ENCODE assay signal across 1 cellular context in the genomic region with DNA sequence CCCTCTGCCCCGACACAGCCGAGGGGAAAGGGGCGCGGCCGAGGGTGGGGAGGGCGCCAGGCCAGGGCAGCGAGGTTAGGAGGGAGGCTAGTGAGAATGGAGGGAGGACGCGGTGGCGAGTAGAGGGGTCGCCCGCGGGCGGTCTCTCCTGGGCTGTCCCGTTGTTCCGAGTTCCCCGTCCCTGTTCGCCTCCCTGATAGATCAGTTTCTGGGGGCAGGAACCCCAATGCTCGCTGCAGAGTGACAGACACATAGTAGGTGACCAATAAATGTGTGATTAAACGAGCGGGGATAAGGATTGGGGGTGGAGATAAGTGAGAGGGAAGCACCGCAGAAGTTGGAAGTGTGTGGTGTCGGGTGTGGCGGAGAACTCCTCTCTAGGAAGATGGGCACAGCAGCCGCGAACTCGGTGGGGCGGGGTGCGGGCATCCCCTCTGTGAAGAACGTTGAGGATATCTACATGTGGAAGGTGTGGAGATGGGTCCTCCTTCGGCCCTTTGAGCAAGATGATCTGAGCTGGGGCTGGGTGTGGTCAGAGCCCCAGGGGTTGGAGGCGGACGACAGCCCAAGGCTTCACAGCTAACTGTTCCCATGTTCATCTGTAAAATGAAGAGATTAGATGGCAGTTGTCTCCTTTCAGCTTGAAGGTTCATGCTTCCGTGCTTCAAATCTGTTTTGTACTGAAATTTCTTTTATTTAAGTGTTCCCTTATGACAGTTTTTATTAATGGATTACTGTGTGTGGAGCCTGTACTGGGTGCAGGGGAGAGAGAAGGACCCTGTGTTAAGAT.
TF ChIP-seq lines count a peak whose summit lies in the region.

No MANE protein-coding gene starts in this region.

TF ChIP-seq in K562, 482 proteins besides CTCF, POLR2A, EP300 and RAD21 (continued from another document and continues in another):
- TF ChIP-seq, protein P1, sequence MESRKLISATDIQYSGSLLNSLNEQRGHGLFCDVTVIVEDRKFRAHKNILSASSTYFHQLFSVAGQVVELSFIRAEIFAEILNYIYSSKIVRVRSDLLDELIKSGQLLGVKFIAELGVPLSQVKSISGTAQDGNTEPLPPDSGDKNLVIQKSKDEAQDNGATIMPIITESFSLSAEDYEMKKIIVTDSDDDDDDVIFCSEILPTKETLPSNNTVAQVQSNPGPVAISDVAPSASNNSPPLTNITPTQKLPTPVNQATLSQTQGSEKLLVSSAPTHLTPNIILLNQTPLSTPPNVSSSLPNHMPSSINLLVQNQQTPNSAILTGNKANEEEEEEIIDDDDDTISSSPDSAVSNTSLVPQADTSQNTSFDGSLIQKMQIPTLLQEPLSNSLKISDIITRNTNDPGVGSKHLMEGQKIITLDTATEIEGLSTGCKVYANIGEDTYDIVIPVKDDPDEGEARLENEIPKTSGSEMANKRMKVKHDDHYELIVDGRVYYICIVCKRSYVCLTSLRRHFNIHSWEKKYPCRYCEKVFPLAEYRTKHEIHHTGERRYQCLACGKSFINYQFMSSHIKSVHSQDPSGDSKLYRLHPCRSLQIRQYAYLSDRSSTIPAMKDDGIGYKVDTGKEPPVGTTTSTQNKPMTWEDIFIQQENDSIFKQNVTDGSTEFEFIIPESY (CRISPR knock-in tag; IDR thresholded peaks at IDR 0.05): no peak
- peak; percentile 36; the same call in 1 of the 2 replicates for TF ChIP-seq CTBP1 (IDR thresholded peaks at IDR 0.05; ENCODE audit: borderline replicate concordance)
- TF ChIP-seq, protein P2, sequence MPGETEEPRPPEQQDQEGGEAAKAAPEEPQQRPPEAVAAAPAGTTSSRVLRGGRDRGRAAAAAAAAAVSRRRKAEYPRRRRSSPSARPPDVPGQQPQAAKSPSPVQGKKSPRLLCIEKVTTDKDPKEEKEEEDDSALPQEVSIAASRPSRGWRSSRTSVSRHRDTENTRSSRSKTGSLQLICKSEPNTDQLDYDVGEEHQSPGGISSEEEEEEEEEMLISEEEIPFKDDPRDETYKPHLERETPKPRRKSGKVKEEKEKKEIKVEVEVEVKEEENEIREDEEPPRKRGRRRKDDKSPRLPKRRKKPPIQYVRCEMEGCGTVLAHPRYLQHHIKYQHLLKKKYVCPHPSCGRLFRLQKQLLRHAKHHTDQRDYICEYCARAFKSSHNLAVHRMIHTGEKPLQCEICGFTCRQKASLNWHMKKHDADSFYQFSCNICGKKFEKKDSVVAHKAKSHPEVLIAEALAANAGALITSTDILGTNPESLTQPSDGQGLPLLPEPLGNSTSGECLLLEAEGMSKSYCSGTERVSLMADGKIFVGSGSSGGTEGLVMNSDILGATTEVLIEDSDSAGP (CRISPR knock-in tag; IDR thresholded peaks at IDR 0.05): no peak
- no peak for TF ChIP-seq ZNF133 (CRISPR knock-in tag; IDR thresholded peaks at IDR 0.05)
- TF ChIP-seq, protein P3, sequence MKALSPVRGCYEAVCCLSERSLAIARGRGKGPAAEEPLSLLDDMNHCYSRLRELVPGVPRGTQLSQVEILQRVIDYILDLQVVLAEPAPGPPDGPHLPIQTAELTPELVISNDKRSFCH (CRISPR knock-in tag; IDR thresholded peaks at IDR 0.05): no peak
- TF ChIP-seq, protein P3 (tag; IDR thresholded peaks at IDR 0.05): no peak
- no peak for TF ChIP-seq CXXC5 (CRISPR knock-in tag; IDR thresholded peaks at IDR 0.05)
- no peak for TF ChIP-seq NCOA1 (IDR thresholded peaks at IDR 0.05; ENCODE audit: low read depth)
- no peak for TF ChIP-seq ZNF24 (IDR thresholded peaks at IDR 0.05)
- TF ChIP-seq ZNF830 (CRISPR knock-in tag; IDR thresholded peaks at IDR 0.05): no peak
- TF ChIP-seq POLR2H (tag; IDR thresholded peaks at IDR 0.05; ENCODE audit: low read depth): no peak
- TF ChIP-seq, protein P4, sequence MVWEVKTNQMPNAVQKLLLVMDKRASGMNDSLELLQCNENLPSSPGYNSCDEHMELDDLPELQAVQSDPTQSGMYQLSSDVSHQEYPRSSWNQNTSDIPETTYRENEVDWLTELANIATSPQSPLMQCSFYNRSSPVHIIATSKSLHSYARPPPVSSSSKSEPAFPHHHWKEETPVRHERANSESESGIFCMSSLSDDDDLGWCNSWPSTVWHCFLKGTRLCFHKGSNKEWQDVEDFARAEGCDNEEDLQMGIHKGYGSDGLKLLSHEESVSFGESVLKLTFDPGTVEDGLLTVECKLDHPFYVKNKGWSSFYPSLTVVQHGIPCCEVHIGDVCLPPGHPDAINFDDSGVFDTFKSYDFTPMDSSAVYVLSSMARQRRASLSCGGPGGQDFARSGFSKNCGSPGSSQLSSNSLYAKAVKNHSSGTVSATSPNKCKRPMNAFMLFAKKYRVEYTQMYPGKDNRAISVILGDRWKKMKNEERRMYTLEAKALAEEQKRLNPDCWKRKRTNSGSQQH (CRISPR knock-in tag; IDR thresholded peaks at IDR 0.05): no peak
- no peak; the same call in 1 of the 2 replicates for TF ChIP-seq CBFB (CRISPR knock-in tag; IDR thresholded peaks at IDR 0.05)
- TF ChIP-seq ZNF347 (CRISPR knock-in tag; IDR thresholded peaks at IDR 0.05; ENCODE audit: low read depth): no peak
- TF ChIP-seq TFAM (CRISPR knock-in tag; conservative IDR thresholded peaks at IDR 0.05): no peak
- TF ChIP-seq, protein P5, sequence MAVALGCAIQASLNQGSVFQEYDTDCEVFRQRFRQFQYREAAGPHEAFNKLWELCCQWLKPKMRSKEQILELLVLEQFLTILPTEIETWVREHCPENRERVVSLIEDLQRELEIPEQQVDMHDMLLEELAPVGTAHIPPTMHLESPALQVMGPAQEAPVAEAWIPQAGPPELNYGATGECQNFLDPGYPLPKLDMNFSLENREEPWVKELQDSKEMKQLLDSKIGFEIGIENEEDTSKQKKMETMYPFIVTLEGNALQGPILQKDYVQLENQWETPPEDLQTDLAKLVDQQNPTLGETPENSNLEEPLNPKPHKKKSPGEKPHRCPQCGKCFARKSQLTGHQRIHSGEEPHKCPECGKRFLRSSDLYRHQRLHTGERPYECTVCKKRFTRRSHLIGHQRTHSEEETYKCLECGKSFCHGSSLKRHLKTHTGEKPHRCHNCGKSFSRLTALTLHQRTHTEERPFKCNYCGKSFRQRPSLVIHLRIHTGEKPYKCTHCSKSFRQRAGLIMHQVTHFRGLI (CRISPR knock-in tag; IDR thresholded peaks at IDR 0.05): no peak
- TF ChIP-seq, protein P6, sequence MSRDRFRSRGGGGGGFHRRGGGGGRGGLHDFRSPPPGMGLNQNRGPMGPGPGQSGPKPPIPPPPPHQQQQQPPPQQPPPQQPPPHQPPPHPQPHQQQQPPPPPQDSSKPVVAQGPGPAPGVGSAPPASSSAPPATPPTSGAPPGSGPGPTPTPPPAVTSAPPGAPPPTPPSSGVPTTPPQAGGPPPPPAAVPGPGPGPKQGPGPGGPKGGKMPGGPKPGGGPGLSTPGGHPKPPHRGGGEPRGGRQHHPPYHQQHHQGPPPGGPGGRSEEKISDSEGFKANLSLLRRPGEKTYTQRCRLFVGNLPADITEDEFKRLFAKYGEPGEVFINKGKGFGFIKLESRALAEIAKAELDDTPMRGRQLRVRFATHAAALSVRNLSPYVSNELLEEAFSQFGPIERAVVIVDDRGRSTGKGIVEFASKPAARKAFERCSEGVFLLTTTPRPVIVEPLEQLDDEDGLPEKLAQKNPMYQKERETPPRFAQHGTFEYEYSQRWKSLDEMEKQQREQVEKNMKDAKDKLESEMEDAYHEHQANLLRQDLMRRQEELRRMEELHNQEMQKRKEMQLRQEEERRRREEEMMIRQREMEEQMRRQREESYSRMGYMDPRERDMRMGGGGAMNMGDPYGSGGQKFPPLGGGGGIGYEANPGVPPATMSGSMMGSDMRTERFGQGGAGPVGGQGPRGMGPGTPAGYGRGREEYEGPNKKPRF (IDR thresholded peaks at IDR 0.05; ENCODE audit: low read depth, low read length): no peak
- TF ChIP-seq, protein P7, sequence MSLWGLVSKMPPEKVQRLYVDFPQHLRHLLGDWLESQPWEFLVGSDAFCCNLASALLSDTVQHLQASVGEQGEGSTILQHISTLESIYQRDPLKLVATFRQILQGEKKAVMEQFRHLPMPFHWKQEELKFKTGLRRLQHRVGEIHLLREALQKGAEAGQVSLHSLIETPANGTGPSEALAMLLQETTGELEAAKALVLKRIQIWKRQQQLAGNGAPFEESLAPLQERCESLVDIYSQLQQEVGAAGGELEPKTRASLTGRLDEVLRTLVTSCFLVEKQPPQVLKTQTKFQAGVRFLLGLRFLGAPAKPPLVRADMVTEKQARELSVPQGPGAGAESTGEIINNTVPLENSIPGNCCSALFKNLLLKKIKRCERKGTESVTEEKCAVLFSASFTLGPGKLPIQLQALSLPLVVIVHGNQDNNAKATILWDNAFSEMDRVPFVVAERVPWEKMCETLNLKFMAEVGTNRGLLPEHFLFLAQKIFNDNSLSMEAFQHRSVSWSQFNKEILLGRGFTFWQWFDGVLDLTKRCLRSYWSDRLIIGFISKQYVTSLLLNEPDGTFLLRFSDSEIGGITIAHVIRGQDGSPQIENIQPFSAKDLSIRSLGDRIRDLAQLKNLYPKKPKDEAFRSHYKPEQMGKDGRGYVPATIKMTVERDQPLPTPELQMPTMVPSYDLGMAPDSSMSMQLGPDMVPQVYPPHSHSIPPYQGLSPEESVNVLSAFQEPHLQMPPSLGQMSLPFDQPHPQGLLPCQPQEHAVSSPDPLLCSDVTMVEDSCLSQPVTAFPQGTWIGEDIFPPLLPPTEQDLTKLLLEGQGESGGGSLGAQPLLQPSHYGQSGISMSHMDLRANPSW (CRISPR knock-in tag; IDR thresholded peaks at IDR 0.05): no peak
- TF ChIP-seq CHD2 (IDR thresholded peaks at IDR 0.05; ENCODE audit: low read depth, low read length): no peak
- no peak for TF ChIP-seq GTF2E2 (tag; IDR thresholded peaks at IDR 0.05)
- TF ChIP-seq HIVEP1 (CRISPR knock-in tag; IDR thresholded peaks at IDR 0.05): no peak
- no peak for TF ChIP-seq RBM25 (IDR thresholded peaks at IDR 0.05; ENCODE audit: low read depth, low read length, severe bottlenecking)
- no peak for TF ChIP-seq DDX20 (tag; IDR thresholded peaks at IDR 0.05; ENCODE audit: low read depth)
- TF ChIP-seq, protein P8, sequence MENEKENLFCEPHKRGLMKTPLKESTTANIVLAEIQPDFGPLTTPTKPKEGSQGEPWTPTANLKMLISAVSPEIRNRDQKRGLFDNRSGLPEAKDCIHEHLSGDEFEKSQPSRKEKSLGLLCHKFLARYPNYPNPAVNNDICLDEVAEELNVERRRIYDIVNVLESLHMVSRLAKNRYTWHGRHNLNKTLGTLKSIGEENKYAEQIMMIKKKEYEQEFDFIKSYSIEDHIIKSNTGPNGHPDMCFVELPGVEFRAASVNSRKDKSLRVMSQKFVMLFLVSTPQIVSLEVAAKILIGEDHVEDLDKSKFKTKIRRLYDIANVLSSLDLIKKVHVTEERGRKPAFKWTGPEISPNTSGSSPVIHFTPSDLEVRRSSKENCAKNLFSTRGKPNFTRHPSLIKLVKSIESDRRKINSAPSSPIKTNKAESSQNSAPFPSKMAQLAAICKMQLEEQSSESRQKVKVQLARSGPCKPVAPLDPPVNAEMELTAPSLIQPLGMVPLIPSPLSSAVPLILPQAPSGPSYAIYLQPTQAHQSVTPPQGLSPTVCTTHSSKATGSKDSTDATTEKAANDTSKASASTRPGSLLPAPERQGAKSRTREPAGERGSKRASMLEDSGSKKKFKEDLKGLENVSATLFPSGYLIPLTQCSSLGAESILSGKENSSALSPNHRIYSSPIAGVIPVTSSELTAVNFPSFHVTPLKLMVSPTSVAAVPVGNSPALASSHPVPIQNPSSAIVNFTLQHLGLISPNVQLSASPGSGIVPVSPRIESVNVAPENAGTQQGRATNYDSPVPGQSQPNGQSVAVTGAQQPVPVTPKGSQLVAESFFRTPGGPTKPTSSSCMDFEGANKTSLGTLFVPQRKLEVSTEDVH (IDR thresholded peaks at IDR 0.05; ENCODE audit: low read depth, partially characterized antibody): peak; percentile 14
- no peak for TF ChIP-seq SOX6 (IDR thresholded peaks at IDR 0.05)
- no peak for TF ChIP-seq DNMT1 (IDR thresholded peaks at IDR 0.05)
- peak; percentile 40; the same call in 1 of the 2 replicates for TF ChIP-seq ARID1B (IDR thresholded peaks at IDR 0.05)
- 0 out of 2 replicates have a peak, but pooled peaks have one; percentile 22 for TF ChIP-seq MTA1 (IDR thresholded peaks at IDR 0.05; ENCODE audit: borderline replicate concordance)
- TF ChIP-seq CHD4 (IDR thresholded peaks at IDR 0.05; ENCODE audit: insufficient read depth, insufficient replicate concordance, low read depth, low read length, poor library complexity, severe bottlenecking): peak; percentile 76
- TF ChIP-seq SLC30A9 (CRISPR knock-in tag; IDR thresholded peaks at IDR 0.05): no peak
- TF ChIP-seq, protein P9, sequence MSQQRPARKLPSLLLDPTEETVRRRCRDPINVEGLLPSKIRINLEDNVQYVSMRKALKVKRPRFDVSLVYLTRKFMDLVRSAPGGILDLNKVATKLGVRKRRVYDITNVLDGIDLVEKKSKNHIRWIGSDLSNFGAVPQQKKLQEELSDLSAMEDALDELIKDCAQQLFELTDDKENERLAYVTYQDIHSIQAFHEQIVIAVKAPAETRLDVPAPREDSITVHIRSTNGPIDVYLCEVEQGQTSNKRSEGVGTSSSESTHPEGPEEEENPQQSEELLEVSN (IDR thresholded peaks at IDR 0.05; ENCODE audit: borderline replicate concordance in 1 of 2, extremely low read depth in 1 of 2, insufficient read depth in 1 of 2, insufficient read length in 1 of 2, low read depth in 1 of 2, low read length in 1 of 2, poor library complexity in 1 of 2, severe bottlenecking in 1 of 2): peak in 1 of 2 experiments; percentile 29
- TF ChIP-seq IRF2 (CRISPR knock-in tag; IDR thresholded peaks at IDR 0.05): no peak
- no peak for TF ChIP-seq XRCC5 (IDR thresholded peaks at IDR 0.05; ENCODE audit: low read depth, low read length)
- no peak for TF ChIP-seq FIP1L1 (IDR thresholded peaks at IDR 0.05; ENCODE audit: low read depth, low read length, poor library complexity, severe bottlenecking)
- no peak for TF ChIP-seq NR4A1 (CRISPR knock-in tag; IDR thresholded peaks at IDR 0.05)
- TF ChIP-seq NR4A1 (tag; IDR thresholded peaks at IDR 0.05): no peak
- TF ChIP-seq NFE2L1 (tag; IDR thresholded peaks at IDR 0.05; ENCODE audit: borderline replicate concordance, low read depth): no peak
- TF ChIP-seq, protein P10, sequence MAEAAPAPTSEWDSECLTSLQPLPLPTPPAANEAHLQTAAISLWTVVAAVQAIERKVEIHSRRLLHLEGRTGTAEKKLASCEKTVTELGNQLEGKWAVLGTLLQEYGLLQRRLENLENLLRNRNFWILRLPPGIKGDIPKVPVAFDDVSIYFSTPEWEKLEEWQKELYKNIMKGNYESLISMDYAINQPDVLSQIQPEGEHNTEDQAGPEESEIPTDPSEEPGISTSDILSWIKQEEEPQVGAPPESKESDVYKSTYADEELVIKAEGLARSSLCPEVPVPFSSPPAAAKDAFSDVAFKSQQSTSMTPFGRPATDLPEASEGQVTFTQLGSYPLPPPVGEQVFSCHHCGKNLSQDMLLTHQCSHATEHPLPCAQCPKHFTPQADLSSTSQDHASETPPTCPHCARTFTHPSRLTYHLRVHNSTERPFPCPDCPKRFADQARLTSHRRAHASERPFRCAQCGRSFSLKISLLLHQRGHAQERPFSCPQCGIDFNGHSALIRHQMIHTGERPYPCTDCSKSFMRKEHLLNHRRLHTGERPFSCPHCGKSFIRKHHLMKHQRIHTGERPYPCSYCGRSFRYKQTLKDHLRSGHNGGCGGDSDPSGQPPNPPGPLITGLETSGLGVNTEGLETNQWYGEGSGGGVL (CRISPR knock-in tag; IDR thresholded peaks at IDR 0.05): no peak
- TF ChIP-seq SP1 (CRISPR knock-in tag; IDR thresholded peaks at IDR 0.05): no peak
- TF ChIP-seq RCOR1 (IDR thresholded peaks at IDR 0.05; ENCODE audit: borderline replicate concordance in 1 of 2, low read depth in 2 of 2, low read length in 2 of 2): peak in 1 of 2 experiments; percentile 29; a peak in 1 of 4 replicates
